ENCODE assay signal across 8 cellular contexts in genomic region chr2:223563462-223563861, GRCh38. TPM values are rescaled to one million over a fixed set of nuclear protein-coding genes. Genes with fewer than 3 reads are reported as not detected.
DNase-seq lines count a peak whose midpoint lies in the region; ATAC-seq, FAIRE-seq and TF ChIP-seq lines count a peak whose summit lies in the region.

No MANE protein-coding gene starts in this region.

- TF ChIP-seq CTCF in K562 (IDR thresholded peaks at IDR 0.05 in 2 of 3, conservative IDR thresholded peaks at IDR 0.05 in 1 of 3; ENCODE audit: insufficient read depth in 2 of 3, low read depth in 1 of 3, low read length in 3 of 3): no peak

- in situ Hi-C loops in K562 (cut with MboI): no loop called here

- no peaks in the 10 kb centered on the region for H3K9me3 ChIP-seq in K562 (replicated peaks; ENCODE audit: control insufficient read depth, insufficient read depth, low read depth, low read length)

- no peak overlapping the region for H3K4ac ChIP-seq in mesendoderm (ENCODE audit: low read depth, low read length)

- no TSS peak for BruUV-seq in K562 (replicated peaks; lab: Mats Ljungman, UMichigan)

- POLR2A ChIA-PET in K562 (lab: Yijun Ruan, JAX): no interaction called here

- TF ChIP-seq RAD21 in K562 (CRISPR knock-in tag; conservative IDR thresholded peaks at IDR 0.05 in 1 of 2, IDR thresholded peaks at IDR 0.05 in 1 of 2): 0 out of 4 replicates have a peak, but pooled peaks of 1 of the 2 experiments have one; percentile 5

- ATAC-seq in K562 (peak; percentile 44; the same call in 1 of the 3 replicates), GM19023 (IDR thresholded peaks at IDR 0.05; ENCODE audit: unreplicated experiment) (no peak), HG03280 (IDR thresholded peaks at IDR 0.05; ENCODE audit: unreplicated experiment) (no peak)

- FAIRE-seq in K562 (lab: Jason Lieb, UNC): no peak

- no peak overlapping the region for H2BK5ac ChIP-seq in mesendoderm (ENCODE audit: low read length)

- DNase-seq in EH (ENCODE audit: low read depth) (peak; percentile 73), NCI-H2029 treated with DMSO at 0.1 percent for 48 hours (lab: John Stamatoyannopoulos, UW) (peak; percentile 66), K562 (ENCODE audit: extremely low read depth in 1 of 4, low spot score in 3 of 4) (peak; percentile 4 to 40 (median 14)), mesendoderm (peak; percentile 79), UCSD-AML1 (lab: John Stamatoyannopoulos, UW; ENCODE audit: unreplicated experiment) (no peak), SKM-1 (lab: John Stamatoyannopoulos, UW; ENCODE audit: unreplicated experiment) (no peak)

- no peaks in the 10 kb centered on the region for H3K79me1 ChIP-seq in mesendoderm (ENCODE audit: low read length)

- H3K27me3 ChIP-seq in K562 (ENCODE audit: control insufficient read depth in 2 of 2, insufficient read depth in 2 of 2, low read length in 2 of 2): no peaks in the 10 kb centered on the region
- no peaks in the 10 kb centered on the region for H3K27me3 ChIP-seq in mesendoderm (ENCODE audit: insufficient read depth, low read length, poor library complexity)

- H3K9ac ChIP-seq in K562 (ENCODE audit: insufficient read depth in 1 of 2, low read depth in 2 of 2, low read length in 2 of 2): no peak overlapping the region
- no peak overlapping the region for H3K9ac ChIP-seq in mesendoderm (ENCODE audit: low read length)

- no peak overlapping the region for H4K8ac ChIP-seq in mesendoderm (ENCODE audit: low read depth, low read length)

- H2AK5ac ChIP-seq in mesendoderm (ENCODE audit: low read length): no peak overlapping the region

- no peaks in the 10 kb centered on the region for H3K36me3 ChIP-seq in K562 (ENCODE audit: control insufficient read depth, insufficient read depth, low read length)
- H3K36me3 ChIP-seq in mesendoderm (ENCODE audit: control insufficient read depth, insufficient read depth, low read length): no peaks in the 10 kb centered on the region

- no peak overlapping the region for H3K23ac ChIP-seq in mesendoderm (ENCODE audit: low read length)

- no peaks in the 10 kb centered on the region for H3K9me1 ChIP-seq in K562 (ENCODE audit: control insufficient read depth, insufficient read depth, low read length)

- no peak overlapping the region for H4K5ac ChIP-seq in mesendoderm (ENCODE audit: low read length)

- peak overlapping the region; percentile 56 for H3K56ac ChIP-seq in mesendoderm (ENCODE audit: low read length)

- no peak overlapping the region for H3K4me2 ChIP-seq in K562 (ENCODE audit: insufficient read depth, low read length)
- H3K4me2 ChIP-seq in mesendoderm (ENCODE audit: low read length): no peak overlapping the region

- no peak overlapping the region for H3K18ac ChIP-seq in mesendoderm (ENCODE audit: low read length)

- H3K4me1 ChIP-seq in K562 (replicated peaks in 1 of 2; ENCODE audit: control insufficient read depth in 2 of 2, insufficient read depth in 2 of 2, low read length in 2 of 2): no peaks in the 10 kb centered on the region; a peak in 1 of 5 replicates
- no peaks in the 10 kb centered on the region for H3K4me1 ChIP-seq in mesendoderm (ENCODE audit: control insufficient read depth, low read depth, low read length)

- H3K4me3 ChIP-seq in K562 (no peak overlapping the region), mesendoderm (ENCODE audit: low read length) (no peak overlapping the region)

- H4K20me1 ChIP-seq in K562 (replicated peaks; ENCODE audit: control insufficient read depth, insufficient read depth, low read length): no peaks in the 10 kb centered on the region

- 0 out of 2 replicates have a peak, but pooled peaks have one; percentile 10 for TF ChIP-seq EP300 in K562 (IDR thresholded peaks at IDR 0.05; ENCODE audit: low read length)

- no peaks in the 10 kb centered on the region for H3K79me2 ChIP-seq in K562 (ENCODE audit: control insufficient read depth, insufficient read depth, low read length)
- H3K79me2 ChIP-seq in mesendoderm (ENCODE audit: control insufficient read depth, insufficient read depth, low read length): no peaks in the 10 kb centered on the region

- H2BK15ac ChIP-seq in mesendoderm (replicated peaks; ENCODE audit: low read depth): no peak overlapping the region

- no peak overlapping the region for H3K27ac ChIP-seq in K562 (ENCODE audit: extremely low read depth, low read depth, low read length)
- H3K27ac ChIP-seq in mesendoderm (ENCODE audit: low read depth, low read length): no peak overlapping the region

- H2BK120ac ChIP-seq in mesendoderm (ENCODE audit: low read depth, low read length): no peak overlapping the region

- intact Hi-C loops in K562 (cut with micrococcal nuclease): no loop called here

- TF ChIP-seq POLR2A in K562 (conservative IDR thresholded peaks at IDR 0.05): no peak

- CTCF ChIA-PET in K562 (lab: Yijun Ruan, JAX; ENCODE audit: low intra/inter-chr PET ratio): no interaction called here

- no peak overlapping the region for H2AFZ ChIP-seq in K562 (ENCODE audit: low read depth, low read length)

TF ChIP-seq in K562, 482 proteins besides CTCF, POLR2A, EP300 and RAD21 (continues in another document):
- TF ChIP-seq ZNF507 (tag; conservative IDR thresholded peaks at IDR 0.05) (no peak), ZBTB9 (CRISPR knock-in tag; IDR thresholded peaks at IDR 0.05) (no peak), ZNF316 (IDR thresholded peaks at IDR 0.05) (peak; percentile 70), ZNF263 (CRISPR knock-in tag; IDR thresholded peaks at IDR 0.05; ENCODE audit: borderline replicate concordance) (no peak), FIP1L1 (IDR thresholded peaks at IDR 0.05; ENCODE audit: low read depth, low read length, poor library complexity, severe bottlenecking) (no peak), ELK1 (CRISPR knock-in tag; IDR thresholded peaks at IDR 0.05) (no peak), ZNF282 (CRISPR knock-in tag; IDR thresholded peaks at IDR 0.05) (no peak), ADNP (tag; IDR thresholded peaks at IDR 0.05) (no peak), FOXP1 (CRISPR knock-in tag; IDR thresholded peaks at IDR 0.05) (no peak), MAFF (IDR thresholded peaks at IDR 0.05; ENCODE audit: low read length) (peak; percentile 25; the same call in 1 of the 2 replicates), E2F8 (IDR thresholded peaks at IDR 0.05; ENCODE audit: low read depth, partially characterized antibody) (no peak)

RNA-seq across cellular contexts. Expression of gene SCG2, which starts 38.7 kb away (rescaled TPM):
- total RNA-seq in K562 (2011; cell fraction: chromatin; rRNA removed; ENCODE audit: low replicate concordance): 0.14 and 0.81 TPM in 2 replicates
- 0.13 TPM in 1 of 2 replicates, not detected in the other for total RNA-seq in K562 (2011; cell fraction: nucleolus; rRNA removed)
- total RNA-seq in K562 (2011; cell fraction: nucleoplasm; rRNA removed): 0.29 and 0.38 TPM in 2 replicates
- total RNA-seq in K562 (2014; rRNA removed) (1.1 TPM in 2 replicates), K562 (2014; rRNA removed; fragmentation: Illumina TruSeq; extraction: Trizol) (1.4 and 1.6 TPM in 2 replicates), K562 (2015; rRNA removed; fragmentation: Illumina TruSeq; extraction: Trizol) (1.4 and 1.5 TPM in 2 replicates), K562 (2021) (0.49 and 0.78 TPM in 2 replicates)
- polyA plus RNA-seq in K562 (2011; rRNA removed) (0.07 and 0.11 TPM in 2 replicates), K562 (2014; fragmentation: Illumina TruSeq; extraction: Trizol) (1.1 and 1.4 TPM in 2 replicates), K562 (2014; fragmentation: Nextera tagmentation; extraction: Ambion mirVana) (under 1 TPM; 0.37 to 0.38 TPM), K562 (2014; rRNA removed) (0.98 and 1.5 TPM in 2 replicates)
- polyA plus RNA-seq in K562 (2011; cell fraction: cytosol; rRNA removed): not detected in 2 replicates
- polyA plus RNA-seq in K562 (2011; cell fraction: nucleus; rRNA removed): 0.10 and 0.28 TPM in 2 replicates
- polyA plus RNA-seq in K562 (2012): 0.66 and 0.78 TPM in 2 replicates
- polyA minus RNA-seq in K562 (2011; rRNA and poly(A)+ RNA removed): 0.09 and 0.11 TPM in 2 replicates
- not detected in 2 replicates for polyA minus RNA-seq in K562 (2011; cell fraction: cytosol; rRNA and poly(A)+ RNA removed)
- polyA minus RNA-seq in K562 (2011; cell fraction: nucleus; rRNA and poly(A)+ RNA removed): not detected in 2 replicates
- polyA plus RNA-seq in mesendoderm (2013, experiment 1 of 2): 2.3 TPM
- polyA plus RNA-seq in mesendoderm (2013, experiment 2 of 2): 2.3 TPM

Comparison
In these comparisons a context has a peak if more than half of its experiments do, and no peak if none do; other contexts are left out.
1. DNase-seq: peak in EH (single experiment), NCI-H2029 treated with DMSO at 0.1 percent for 48 hours (single experiment), K562 (4 of 4) and mesendoderm (single experiment); none in UCSD-AML1 (single experiment) and SKM-1 (single experiment).